8 cellular contexts compared by ENCODE assay signal in the genomic region with DNA sequence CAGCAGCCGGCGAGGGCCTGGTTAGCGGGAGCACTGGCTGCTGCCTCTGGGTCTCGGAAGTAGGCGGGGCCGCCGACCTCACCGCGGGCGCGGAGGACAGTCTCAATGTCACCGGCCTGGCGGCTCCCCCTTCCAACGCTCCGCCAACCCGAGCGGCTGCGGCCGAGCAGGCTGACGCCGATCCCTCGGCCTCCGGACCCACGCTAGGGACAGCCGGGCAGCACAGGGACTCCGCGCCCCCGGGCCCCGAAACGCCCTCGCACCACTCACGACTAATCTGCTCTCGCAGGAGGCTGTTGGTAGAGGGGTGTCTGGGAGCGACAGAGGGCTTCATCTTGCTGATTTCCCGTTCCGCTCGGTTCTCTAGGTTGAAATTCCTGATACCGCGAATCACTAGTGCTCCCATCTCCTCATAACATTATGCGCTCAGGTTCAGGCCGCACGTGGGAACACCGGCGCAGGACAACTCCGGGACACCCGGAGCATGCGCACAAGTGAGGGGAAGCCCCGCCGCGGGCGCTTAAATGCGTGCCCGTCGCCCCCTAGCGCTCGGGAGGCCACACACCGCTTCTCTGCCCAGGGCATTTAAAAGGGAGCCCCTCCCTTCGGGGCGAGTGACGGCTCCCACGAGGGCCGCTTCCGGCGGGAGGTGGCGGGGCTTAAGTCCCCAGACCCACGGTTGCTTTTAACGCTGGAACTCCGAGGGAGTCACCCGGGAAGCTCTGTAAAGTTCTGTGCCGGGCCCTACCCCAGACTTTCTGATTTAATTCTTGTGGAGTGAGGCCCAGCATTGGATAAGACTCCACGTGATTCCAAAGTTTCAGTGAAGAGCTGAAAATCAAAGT. TPM values are rescaled to one million over a fixed set of nuclear protein-coding genes. Genes with fewer than 3 reads are reported as not detected.
DNase-seq lines count a peak whose midpoint lies in the region; ATAC-seq, FAIRE-seq and TF ChIP-seq lines count a peak whose summit lies in the region.

A gene (minus strand): TSS at position 496 of the 845 bp plus-strand sequence. CDS start 90 bp downstream, at position 406.

- ATAC-seq in HG02852 (IDR thresholded peaks at IDR 0.05; ENCODE audit: unreplicated experiment) (peak; percentile 87), T-cell (replicated peaks in 1 of 4) (peak; percentile 90 to 96 (median 94)), heart right ventricle (peak; percentile 97 to 100 (median 99))

- H3K4me1 ChIP-seq in adrenal gland (replicated peaks in 1 of 2) (peaks cover 17 to 26% of the 10 kb centered on the region in 2 donors), heart right ventricle (peaks cover 0 to 63% (median 40%) of the 10 kb centered on the region in 9 donors)

- H3K27me3 ChIP-seq in adrenal gland: no peaks in the 10 kb centered on the region
- H3K27me3 ChIP-seq in heart right ventricle: no peaks in the 10 kb centered on the region

- H3K9me3 ChIP-seq in adrenal gland (replicated peaks in 1 of 3) (peaks cover 0 to 4% (median 0%) of the 10 kb centered on the region in 3 donors), heart right ventricle (no peaks in the 10 kb centered on the region)

- H3K4me3 ChIP-seq in adrenal gland: peak within 1 kb of the TSS; percentile 48 to 91 (median 86)
- peak within 1 kb of the TSS; percentile 75 to 97 (median 88) for H3K4me3 ChIP-seq in heart right ventricle

- TF ChIP-seq CTCF in adrenal gland (IDR thresholded peaks at IDR 0.05) (peak; percentile 80 to 98 (median 96)), heart right ventricle (IDR thresholded peaks at IDR 0.05) (peak; percentile 93 to 99 (median 96)), progenitor cell of endocrine pancreas (IDR thresholded peaks at IDR 0.05; ENCODE audit: unreplicated experiment) (peak; percentile 97)

- POLR2A ChIA-PET in T-cell (lab: Charles Lee): interaction anchor here in 1 of 2 donors (3.0 kb wide), 1 partner anchor 27 kb away, joined by 16 read pairs; a partner anchor contains a TSS

- H3K36me3 Mint-ChIP-seq in T-cell (peaks cover 7% of the 10 kb centered on the region), progenitor cell of endocrine pancreas (ENCODE audit: insufficient read depth) (peaks cover 5% of the 10 kb centered on the region)

- FAIRE-seq in GM12892 (lab: Jason Lieb, UNC): peak; percentile 96

- WGBS in adrenal gland, 4 donors: 0% methylated on average over 11 to 71 of the region's 71 CpGs
- 0% methylated on average over 71 of the region's 71 CpGs for WGBS in heart right ventricle, 2 donors

- CTCF ChIA-PET in T-cell (lab: Charles Lee): interaction anchor here (0.6 to 4.5 kb wide), 8 partner anchors 11 to 29 kb away, joined by 3 to 25 read pairs (median 5); a partner anchor contains a TSS

- H3K27me3 Mint-ChIP-seq in T-cell (peaks cover 11 to 13% of the 10 kb centered on the region in 2 donors), progenitor cell of endocrine pancreas (no peaks in the 10 kb centered on the region)

- H3K36me3 ChIP-seq in adrenal gland (replicated peaks in 1 of 2): peaks cover 0 to 19% of the 10 kb centered on the region in 2 donors
- peaks cover 0 to 39% (median 12%) of the 10 kb centered on the region in 9 donors for H3K36me3 ChIP-seq in heart right ventricle

- TF ChIP-seq POLR2A in GM12892 (IDR thresholded peaks at IDR 0.05; ENCODE audit: low read depth, low read length) (peak; percentile 63; the same call in 1 of the 2 replicates), adrenal gland (IDR thresholded peaks at IDR 0.05) (peak in 1 of 2 donors; percentile 70)

- intact Hi-C loops in adrenal gland (cut with DNase I) (loop anchor here in 1 of 2 donors (5.0 kb wide), 1 partner anchor 270 kb away; no protein-coding TSS in a partner anchor), heart right ventricle (cut with DNase I) (loop anchor here in 9 of 10 donors (1.0 to 10.0 kb wide), 14 partner anchors 27 to 495 kb away; a partner anchor contains a TSS)

- peak within 1 kb of the TSS; percentile 86 to 98 (median 88) for H3K27ac ChIP-seq in adrenal gland
- H3K27ac ChIP-seq in heart right ventricle: peak within 1 kb of the TSS; percentile 89 to 98 (median 94)

- H3K27ac Mint-ChIP-seq in T-cell (peak within 1 kb of the TSS; percentile 90 to 92), progenitor cell of endocrine pancreas (peak within 1 kb of the TSS; percentile 95)

- H3K4me3 Mint-ChIP-seq in T-cell: peak within 1 kb of the TSS; percentile 77 to 98 (median 96)
- H3K4me3 Mint-ChIP-seq in progenitor cell of endocrine pancreas (ENCODE audit: low read depth): peak within 1 kb of the TSS; percentile 76

- DNase-seq in GM12892 (ENCODE audit: insufficient read length) (peak; percentile 76), NCI-H1436 treated with DMSO at 0.1 percent for 48 hours (lab: John Stamatoyannopoulos, UW) (peak; percentile 78), T-cell (peak; percentile 84 to 94 (median 92)), adrenal gland (peak; percentile 95 to 98 (median 97)), heart right ventricle (peak; percentile 96 to 97), progenitor cell of endocrine pancreas (ENCODE audit: low spot score, unreplicated experiment) (peak; percentile 96), ureter (ENCODE audit: low spot score) (peak; percentile 97)

- H3K4me1 Mint-ChIP-seq in T-cell: peaks cover 30 to 35% (median 33%) of the 10 kb centered on the region in 3 donors
- H3K4me1 Mint-ChIP-seq in progenitor cell of endocrine pancreas (ENCODE audit: low read depth): peaks cover 9% of the 10 kb centered on the region

- H3K9me3 Mint-ChIP-seq in T-cell (no peaks in the 10 kb centered on the region), progenitor cell of endocrine pancreas (ENCODE audit: low read depth) (no peaks in the 10 kb centered on the region)

RNA-seq across cellular contexts. Expression of the gene that starts here (rescaled TPM):
- polyA plus RNA-seq in GM12892 (2012; ENCODE audit: missing spikeins): 28.6 TPM
- total RNA-seq in T-cell: 10 to 100 TPM; 22.1 to 29.0 (median 24.5) TPM
- 10 to 100 TPM; 11.4 to 73.5 (median 28.3) TPM for total RNA-seq in adrenal gland
- polyA plus RNA-seq in adrenal gland: 10 to 100 TPM; 27.8 to 51.3 (median 27.9) TPM
- 100 to 1,000 TPM in 6 of 10 donors, 10 to 100 TPM in 4; 70.7 to 122 (median 101) TPM for total RNA-seq in heart right ventricle
- 10 to 100 TPM; 50.3 to 69.9 TPM for polyA plus RNA-seq in heart right ventricle
- total RNA-seq in progenitor cell of endocrine pancreas: 28.4 and 31.5 TPM in 2 replicates
- total RNA-seq in ureter: 36.5 TPM

Comparison
In these comparisons a context has a peak if more than half of its experiments do, and no peak if none do; other contexts are left out.
1. Peak in every context shown above with its lines: DNase-seq, ATAC-seq, H3K4me3 ChIP-seq and H3K27ac ChIP-seq.